Comparison of ENCODE assay signal across 8 cellular contexts in genomic region chr7:106660862-106661720, GRCh38. TPM values are rescaled to one million over a fixed set of nuclear protein-coding genes. Genes with fewer than 3 reads are reported as not detected.
DNase-seq lines count a peak whose midpoint lies in the region; TF ChIP-seq lines count a peak whose summit lies in the region.

TSS of gene CCDC71L (minus strand) at chr7:106661158. CDS start at chr7:106660896, 262 bp downstream.

- H3K27me3 Mint-ChIP-seq in CD8-positive, alpha-beta memory T cell = no peaks in the 10 kb centered on the region
- H3K27me3 Mint-ChIP-seq in endodermal cell (ENCODE audit: insufficient read depth) = peaks cover 3% of the 10 kb centered on the region

- H3K27ac Mint-ChIP-seq in CD8-positive, alpha-beta memory T cell = peak within 1 kb of the TSS; percentile 82 to 98 (median 92)
- peak within 1 kb of the TSS; percentile 87 for H3K27ac Mint-ChIP-seq in endodermal cell

- POLR2A ChIA-PET in CD8-positive, alpha-beta memory T cell (lab: Charles Lee) = interaction anchor here (0.6 to 1.8 kb wide), 4 partner anchors 55 to 507 kb away, joined by 3 to 11 read pairs (median 5); partner anchors contain the start of gene HBP1

- peak within 1 kb of the TSS; percentile 56 for H3K4me3 ChIP-seq in CD8-positive, alpha-beta memory T cell (ENCODE audit: low read length)
- H3K4me3 ChIP-seq in endodermal cell (ENCODE audit: low read length) (peak within 1 kb of the TSS; percentile 96), mesodermal cell (ENCODE audit: extremely low read depth, insufficient read depth, low read length, poor library complexity, severe bottlenecking) (peak within 1 kb of the TSS; percentile 74)

- CTCF ChIA-PET in CD8-positive, alpha-beta memory T cell (lab: Charles Lee) = interaction anchor here (0.6 to 3.7 kb wide), 17 partner anchors 9 to 507 kb away, joined by 3 to 48 read pairs (median 6); partner anchors contain the start of gene HBP1

- DNase-seq in CD8-positive, alpha-beta memory T cell = peak; percentile 83 to 95 (median 89)
- DNase-seq in GM20000 (ENCODE audit: low spot score) (peak; percentile 93), HT1080 (ENCODE audit: low read depth) (peak; percentile 90), NOMO-1 treated with DMSO at 0.1 percent for 48 hours (lab: John Stamatoyannopoulos, UW; ENCODE audit: unreplicated experiment) (peak; percentile 79), endodermal cell (peak; percentile 99)
- peak; percentile 81 to 84 (median 82) for DNase-seq in activated CD8-positive, alpha-beta memory T cell treated with anti-CD3 and anti-CD28 coated beads for 48 hours (ENCODE audit: low read depth in 2 of 3, low spot score in 2 of 3)
- DNase-seq in stimulated activated CD8-positive, alpha-beta memory T cell treated with anti-CD3 and anti-CD28 coated beads, Interleukin-15, amount 100 ng/mL, for 4 hours (ENCODE audit: low read depth in 2 of 2) = peak; percentile 90 to 92

- H3K4me1 ChIP-seq in CD8-positive, alpha-beta memory T cell (ENCODE audit: insufficient read depth, low read length) = peaks cover 24% of the 10 kb centered on the region
- H3K4me1 ChIP-seq in endodermal cell (ENCODE audit: control insufficient read depth, insufficient read depth, low read length) (no peaks in the 10 kb centered on the region), mesodermal cell (ENCODE audit: control insufficient read depth, insufficient read depth, low read length, poor library complexity, severe bottlenecking) (no peaks in the 10 kb centered on the region)

- peak within 1 kb of the TSS; percentile 84 to 96 (median 90) for H3K4me3 Mint-ChIP-seq in CD8-positive, alpha-beta memory T cell
- H3K4me3 Mint-ChIP-seq in endodermal cell = peak within 1 kb of the TSS; percentile 75

- H3K4me1 Mint-ChIP-seq in CD8-positive, alpha-beta memory T cell = peaks cover 24 to 45% (median 39%) of the 10 kb centered on the region in 3 donors
- peaks cover 5% of the 10 kb centered on the region for H3K4me1 Mint-ChIP-seq in endodermal cell

- H3K27ac ChIP-seq in CD8-positive, alpha-beta memory T cell (ENCODE audit: low read depth, low read length) = peak within 1 kb of the TSS; percentile 79
- H3K27ac ChIP-seq in endodermal cell (ENCODE audit: low read depth, low read length) = peak within 1 kb of the TSS; percentile 90
- H3K27ac ChIP-seq in mesodermal cell (ENCODE audit: low read depth, low read length, severe bottlenecking) = peak within 1 kb of the TSS; percentile 86

- no peaks in the 10 kb centered on the region for H3K36me3 ChIP-seq in CD8-positive, alpha-beta memory T cell (ENCODE audit: insufficient read depth, low read length)
- no peaks in the 10 kb centered on the region for H3K36me3 ChIP-seq in endodermal cell (ENCODE audit: control insufficient read depth, insufficient read depth, low read length)
- peaks cover 5% of the 10 kb centered on the region for H3K36me3 ChIP-seq in mesodermal cell (ENCODE audit: control insufficient read depth, insufficient read depth, low read length)

- TF ChIP-seq CTCF in GM20000 (IDR thresholded peaks at IDR 0.05; ENCODE audit: extremely low read depth, missing control alignments) (no peak), endodermal cell (conservative IDR thresholded peaks at IDR 0.05) (no peak)

- H3K36me3 Mint-ChIP-seq in CD8-positive, alpha-beta memory T cell = peaks cover 0 to 4% (median 0%) of the 10 kb centered on the region in 3 donors
- no peaks in the 10 kb centered on the region for H3K36me3 Mint-ChIP-seq in endodermal cell (ENCODE audit: low read depth)

- 6 to 7% methylated on average over 12 to 51 of the region's 51 CpGs for WGBS in endodermal cell (ENCODE audit: insufficient coverage in 1 of 2, insufficient read length in 1 of 2), 2 experiments
- 9 to 10% methylated on average over 26 to 29 of the region's 51 CpGs for WGBS in mesodermal cell (ENCODE audit: insufficient coverage in 2 of 2), 2 experiments

- peak within 1 kb of the TSS; percentile 81 for H3K9ac ChIP-seq in endodermal cell (ENCODE audit: extremely low read depth, low read length, poor library complexity, severe bottlenecking)

- no peaks in the 10 kb centered on the region for H3K27me3 ChIP-seq in CD8-positive, alpha-beta memory T cell (ENCODE audit: insufficient read depth, low read length, poor library complexity, severe bottlenecking)
- no peaks in the 10 kb centered on the region for H3K27me3 ChIP-seq in endodermal cell (ENCODE audit: control insufficient read depth, insufficient read depth, low read length, poor library complexity, severe bottlenecking)

- no peaks in the 10 kb centered on the region for H3K9me3 ChIP-seq in CD8-positive, alpha-beta memory T cell (ENCODE audit: low read length)
- H3K9me3 ChIP-seq in endodermal cell (ENCODE audit: control insufficient read depth, low read length) (no peaks in the 10 kb centered on the region), mesodermal cell (ENCODE audit: control insufficient read depth, low read length) (no peaks in the 10 kb centered on the region)

- H3K9me3 Mint-ChIP-seq in CD8-positive, alpha-beta memory T cell = no peaks in the 10 kb centered on the region
- peaks cover 3% of the 10 kb centered on the region for H3K9me3 Mint-ChIP-seq in endodermal cell

RNA-seq across cellular contexts. Expression of gene CCDC71L, which starts in this region (rescaled TPM):
- 10 to 100 TPM; 27.4 to 28.1 TPM for total RNA-seq in CD8-positive, alpha-beta memory T cell
- 6.7 TPM for polyA plus RNA-seq in CD8-positive, alpha-beta memory T cell
- 18.1 and 21.8 TPM in 2 replicates for total RNA-seq in HT1080 (2014; rRNA removed; shearing (Covaris generic))
- 12.1 and 17.2 TPM in 2 replicates for polyA plus RNA-seq in HT1080 (2015; cell fraction: cytosol; rRNA removed)
- polyA plus RNA-seq in HT1080 (2015; cell fraction: nucleus; rRNA removed) = 8.9 and 9.3 TPM in 2 replicates
- 10 to 100 TPM; 26.1 to 26.8 TPM for total RNA-seq in endodermal cell
- 19.9 TPM for polyA plus RNA-seq in endodermal cell (2013, experiment 1 of 2)
- polyA plus RNA-seq in endodermal cell (2013, experiment 2 of 2) = 16.4 TPM
- 18.9 TPM for polyA plus RNA-seq in mesodermal cell (2013, experiment 1 of 2)
- 16.3 TPM for polyA plus RNA-seq in mesodermal cell (2013, experiment 2 of 2)

Comparison
In these comparisons a context has a peak if more than half of its experiments do, and no peak if none do; other contexts are left out.
1. Peak in every context shown above with its lines: DNase-seq, H3K4me3 ChIP-seq and H3K27ac ChIP-seq.